In genomic region chr1:13730301-13730700, GRCh38 we compare ENCODE assay signal across 11 cellular contexts. TPM values are rescaled to one million over a fixed set of nuclear protein-coding genes. Genes with fewer than 3 reads are reported as not detected.
DNase-seq lines count a peak whose midpoint lies in the region; ATAC-seq and TF ChIP-seq lines count a peak whose summit lies in the region.
"Had no signal": no experiment of that assay in that cellular context is flagged by ENCODE, and none has a peak within 500 bp of the region (broad histone marks: within the 10 kb centered on the region; RNA-seq: fewer than 3 reads in every experiment).

No MANE protein-coding gene starts in this region.

- no peak for TF ChIP-seq CTCF in activated CD8-positive, alpha-beta T cell treated with anti-CD3 and anti-CD28 coated beads for 36 hours (IDR thresholded peaks at IDR 0.05)
- no peak for TF ChIP-seq CTCF in natural killer cell (IDR thresholded peaks at IDR 0.05)
- TF ChIP-seq CTCF in heart left ventricle (IDR thresholded peaks at IDR 0.05), result no peak
- TF ChIP-seq CTCF in BE2C (IDR thresholded peaks at IDR 0.05; ENCODE audit: low read depth, low read length), result no peak

- no peaks in the 10 kb centered on the region for H3K27me3 Mint-ChIP-seq in activated CD8-positive, alpha-beta T cell treated with anti-CD3 and anti-CD28 coated beads for 36 hours
- no peaks in the 10 kb centered on the region for H3K27me3 Mint-ChIP-seq in natural killer cell (ENCODE audit: low read depth in 2 of 2)

- H3K9me3 ChIP-seq in MG63 (no peaks in the 10 kb centered on the region), heart left ventricle (no peaks in the 10 kb centered on the region), BE2C (no peaks in the 10 kb centered on the region)

- no peaks in the 10 kb centered on the region for H3K27me3 ChIP-seq in MG63
- no peaks in the 10 kb centered on the region for H3K27me3 ChIP-seq in heart left ventricle
- H3K27me3 ChIP-seq in BE2C, result no peaks in the 10 kb centered on the region
- H3K27me3 ChIP-seq: hepatocyte had no signal

- intact Hi-C loops in activated CD8-positive, alpha-beta T cell treated with anti-CD3 and anti-CD28 coated beads for 36 hours (cut with micrococcal nuclease), result loop anchor here (2.0 kb wide), 1 partner anchor 28 kb away; no protein-coding TSS in a partner anchor
- intact Hi-C loops in natural killer cell (cut with micrococcal nuclease) (loop anchor here (2.0 to 5.0 kb wide), 2 partner anchors 28 to 37 kb away; no protein-coding TSS in a partner anchor), heart left ventricle (cut with DNase I) (no loop called here)

- ATAC-seq in HG02610 (IDR thresholded peaks at IDR 0.05; ENCODE audit: unreplicated experiment) (peak; percentile 1), natural killer cell (peak; percentile 3 to 35 (median 18)), heart left ventricle (no peak)
- peak; percentile 1 for ATAC-seq in activated CD8-positive, alpha-beta T cell treated with anti-CD3 and anti-CD28 coated beads for 36 hours
- ATAC-seq: SK-N-SH treated with all-trans-retinoic acid at 6 μM for 48 hours had no signal

- H3K4me3 Mint-ChIP-seq in activated CD8-positive, alpha-beta T cell treated with anti-CD3 and anti-CD28 coated beads for 36 hours, result peak overlapping the region; percentile 81
- H3K4me3 Mint-ChIP-seq in natural killer cell, result peak overlapping the region; percentile 79

- peaks cover 0 to 44% (median 0%) of the 10 kb centered on the region in 12 donors for H3K4me1 ChIP-seq in heart left ventricle
- H3K4me1 ChIP-seq in BE2C, result no peaks in the 10 kb centered on the region

- peaks cover 25% of the 10 kb centered on the region for H3K36me3 Mint-ChIP-seq in activated CD8-positive, alpha-beta T cell treated with anti-CD3 and anti-CD28 coated beads for 36 hours (ENCODE audit: low read depth)
- no peaks in the 10 kb centered on the region for H3K36me3 Mint-ChIP-seq in natural killer cell

- peak overlapping the region in 1 of 12 donors; percentile 80 for H3K27ac ChIP-seq in heart left ventricle
- H3K27ac ChIP-seq: hepatocyte had no signal

- no peaks in the 10 kb centered on the region; the same call in 1 of the 2 replicates for H3K36me3 ChIP-seq in MG63
- no peaks in the 10 kb centered on the region for H3K36me3 ChIP-seq in heart left ventricle
- H3K36me3 ChIP-seq in BE2C, result no peaks in the 10 kb centered on the region

- H3K9me3 Mint-ChIP-seq in activated CD8-positive, alpha-beta T cell treated with anti-CD3 and anti-CD28 coated beads for 36 hours, result no peaks in the 10 kb centered on the region
- no peaks in the 10 kb centered on the region for H3K9me3 Mint-ChIP-seq in natural killer cell

- POLR2A ChIA-PET in activated CD8-positive, alpha-beta T cell treated with anti-CD3 and anti-CD28 coated beads for 36 hours (lab: Charles Lee), result interaction anchor here (0.6 to 2.2 kb wide), 6 partner anchors 12 to 37 kb away, joined by 3 to 12 read pairs (median 4); no protein-coding TSS in a partner anchor

- WGBS in heart left ventricle, 4 donors, result 81 to 94% (median 88%) methylated on average over 1 of the region's 1 CpG

- H3K4me1 Mint-ChIP-seq in activated CD8-positive, alpha-beta T cell treated with anti-CD3 and anti-CD28 coated beads for 36 hours (ENCODE audit: low read depth), result peaks cover 83% of the 10 kb centered on the region
- H3K4me1 Mint-ChIP-seq in natural killer cell, result peaks cover 61 to 63% of the 10 kb centered on the region in 2 donors

- no peak for DNase-seq in activated CD8-positive, alpha-beta T cell treated with anti-CD3 and anti-CD28 coated beads for 36 hours
- DNase-seq in natural killer cell, result no peak
- no peak for DNase-seq in MG63
- DNase-seq in heart left ventricle, result no peak
- DNase-seq in superior temporal gyrus (ENCODE audit: extremely low spot score), result no peak
- DNase-seq in BE2C, result no peak
- DNase-seq: cortex of kidney had no signal

- H3K27ac Mint-ChIP-seq in activated CD8-positive, alpha-beta T cell treated with anti-CD3 and anti-CD28 coated beads for 36 hours, result peak overlapping the region; percentile 98
- peak overlapping the region; percentile 82 to 96 for H3K27ac Mint-ChIP-seq in natural killer cell

- CTCF ChIA-PET in activated CD8-positive, alpha-beta T cell treated with anti-CD3 and anti-CD28 coated beads for 36 hours (lab: Charles Lee), result interaction anchor here (0.5 to 1.4 kb wide), 3 partner anchors 9 to 65 kb away, joined by 3 read pairs; no protein-coding TSS in a partner anchor

- TF ChIP-seq POLR2A in heart left ventricle (IDR thresholded peaks at IDR 0.05), result no peak

- H3K4me3 ChIP-seq in GM08714 (ENCODE audit: low read length) (peak overlapping the region; percentile 79; the same call in 1 of the 2 replicates), MG63 (no peak overlapping the region), heart left ventricle (peak overlapping the region in 1 of 12 donors; percentile 44), BE2C (ENCODE audit: low read depth, low read length) (no peak overlapping the region)
- H3K4me3 ChIP-seq: hepatocyte had no signal

RNA-seq across cellular contexts. Expression of gene PRDM2, which starts 30.3 kb away (rescaled TPM):
- 10 to 100 TPM; 41.2 to 43.6 TPM for total RNA-seq in activated CD8-positive, alpha-beta T cell treated with anti-CD3 and anti-CD28 coated beads for 36 hours
- 100 to 1,000 TPM; 168 to 193 (median 184) TPM for total RNA-seq in natural killer cell
- total RNA-seq in MG63 (2014; rRNA removed; shearing (Covaris generic); ENCODE audit: low replicate concordance), result 0.79 and 2.1 TPM in 2 replicates
- total RNA-seq in heart left ventricle, result 10 to 100 TPM; 22.8 to 52.7 (median 38.8) TPM
- polyA plus RNA-seq in heart left ventricle, result 10 to 100 TPM; 16.1 to 19.3 TPM
- polyA plus RNA-seq in BE2C (2012; ENCODE audit: insufficient read depth, insufficient read length, low read depth), result 15.2 TPM

Comparison
In these comparisons a context has a peak if more than half of its experiments do, and no peak if none do; other contexts are left out.
1. ATAC-seq: peak in HG02610 (single experiment), activated CD8-positive, alpha-beta T cell treated with anti-CD3 and anti-CD28 coated beads for 36 hours (single experiment) and natural killer cell (3 of 3); none in heart left ventricle (0 of 4).
2. intact Hi-C loops: an anchor here in activated CD8-positive, alpha-beta T cell treated with anti-CD3 and anti-CD28 coated beads for 36 hours (2.0 kb wide) and natural killer cell (2.0 to 5.0 kb wide); none called in heart left ventricle.